In genomic region chr6:34236423-34237315, GRCh38 we compare ENCODE assay signal across 8 cellular contexts. TPM values are rescaled to one million over a fixed set of nuclear protein-coding genes. Genes with fewer than 3 reads are reported as not detected.
DNase-seq lines count a peak whose midpoint lies in the region; ATAC-seq and TF ChIP-seq lines count a peak whose summit lies in the region.

Gene HMGA1, plus strand, starts transcription at chr6:34236873. Its CDS starts 3,908 bp downstream, at chr6:34240781.

- no peak for TF ChIP-seq CTCF in CD14-positive monocyte (IDR thresholded peaks at IDR 0.05)

- CTCF ChIA-PET in activated CD8-positive, alpha-beta T cell treated with anti-CD3 and anti-CD28 coated beads, Interleukin-2, amount 10 ng/mL, durations not matched to agents 7 days and 5 days (lab: Charles Lee), result interaction anchor here (0.7 to 1.0 kb wide), 4 partner anchors 10 to 178 kb away, joined by 3 to 4 read pairs (median 4); no protein-coding TSS in a partner anchor

- POLR2A ChIA-PET in activated CD8-positive, alpha-beta T cell treated with anti-CD3 and anti-CD28 coated beads, Interleukin-2, amount 10 ng/mL, durations not matched to agents 7 days and 5 days (lab: Charles Lee), result interaction anchor here (0.7 to 2.2 kb wide), 18 partner anchors 9 to 459 kb away, joined by 3 to 42 read pairs (median 6); partner anchors contain the start of genes ILRUN, RPS10 and SMIM29

- intact Hi-C loops in CD14-positive monocyte (cut with micrococcal nuclease), result loop anchor here in 1 of 2 donors (1.0 kb wide), 2 partner anchors 8 to 12 kb away; no protein-coding TSS in a partner anchor

- H3K27me3 Mint-ChIP-seq in CD14-positive monocyte (ENCODE audit: low read depth in 3 of 3), result peaks cover 0 to 2% (median 1%) of the 10 kb centered on the region in 3 donors
- H3K27me3 Mint-ChIP-seq in activated CD8-positive, alpha-beta T cell treated with anti-CD3 and anti-CD28 coated beads, Interleukin-2, amount 10 ng/mL, durations not matched to agents 7 days and 5 days (ENCODE audit: low read depth), result no peaks in the 10 kb centered on the region

- DNase-seq in CD14-positive monocyte (ENCODE audit: low spot score) (peak; percentile 90), NCI-H82 treated with DMSO at 0.1 percent for 48 hours (lab: John Stamatoyannopoulos, UW; ENCODE audit: unreplicated experiment) (peak; percentile 89), lung microvascular endothelial cell (ENCODE audit: low read depth in 2 of 2) (peak; percentile 92)
- peak; percentile 93 for DNase-seq in activated CD8-positive, alpha-beta T cell treated with anti-CD3 and anti-CD28 coated beads, Interleukin-2, amount 10 ng/mL, durations not matched to agents 7 days and 5 days
- DNase-seq in effector CD4-positive, alpha-beta T cell, result peak; percentile 89
- peak; percentile 80 to 89 (median 84) for DNase-seq in stimulated activated CD4-positive, alpha-beta T cell treated with anti-CD3 and anti-CD28 coated beads, TNF-alpha, amount 100 ng/mL, for 48 hours (ENCODE audit: low read depth in 3 of 3)

- H3K27ac Mint-ChIP-seq in CD14-positive monocyte, result peak within 1 kb of the TSS; percentile 90 to 97 (median 95)
- peak within 1 kb of the TSS; percentile 95 for H3K27ac Mint-ChIP-seq in activated CD8-positive, alpha-beta T cell treated with anti-CD3 and anti-CD28 coated beads, Interleukin-2, amount 10 ng/mL, durations not matched to agents 7 days and 5 days

- H3K4me1 Mint-ChIP-seq in CD14-positive monocyte, result peaks cover 23% of the 10 kb centered on the region
- H3K4me1 Mint-ChIP-seq in activated CD8-positive, alpha-beta T cell treated with anti-CD3 and anti-CD28 coated beads, Interleukin-2, amount 10 ng/mL, durations not matched to agents 7 days and 5 days (ENCODE audit: low read depth), result peaks cover 45% of the 10 kb centered on the region

- peak within 1 kb of the TSS; percentile 84 to 87 for H3K4me3 Mint-ChIP-seq in CD14-positive monocyte
- peak within 1 kb of the TSS; percentile 88 for H3K4me3 Mint-ChIP-seq in activated CD8-positive, alpha-beta T cell treated with anti-CD3 and anti-CD28 coated beads, Interleukin-2, amount 10 ng/mL, durations not matched to agents 7 days and 5 days

- H3K9me3 Mint-ChIP-seq in CD14-positive monocyte, result no peaks in the 10 kb centered on the region
- H3K9me3 Mint-ChIP-seq in activated CD8-positive, alpha-beta T cell treated with anti-CD3 and anti-CD28 coated beads, Interleukin-2, amount 10 ng/mL, durations not matched to agents 7 days and 5 days (ENCODE audit: insufficient read depth), result no peaks in the 10 kb centered on the region

- H3K36me3 Mint-ChIP-seq in CD14-positive monocyte, result peaks cover 18 to 30% of the 10 kb centered on the region in 2 donors
- H3K36me3 Mint-ChIP-seq in activated CD8-positive, alpha-beta T cell treated with anti-CD3 and anti-CD28 coated beads, Interleukin-2, amount 10 ng/mL, durations not matched to agents 7 days and 5 days (ENCODE audit: low read depth), result peaks cover 27% of the 10 kb centered on the region

- ATAC-seq in GM19438 (IDR thresholded peaks at IDR 0.05; ENCODE audit: low read depth, unreplicated experiment), result peak; percentile 68
- ATAC-seq in HG03571 (IDR thresholded peaks at IDR 0.05; ENCODE audit: unreplicated experiment), result peak; percentile 59
- ATAC-seq in activated CD8-positive, alpha-beta T cell treated with anti-CD3 and anti-CD28 coated beads, Interleukin-2, amount 10 ng/mL, durations not matched to agents 7 days and 5 days, result peak; percentile 74

RNA-seq across cellular contexts. Expression of gene HMGA1, which starts in this region (rescaled TPM):
- polyA plus RNA-seq in CD14-positive monocyte, result 10 to 100 TPM; 11.4 to 17.6 TPM
- total RNA-seq in activated CD8-positive, alpha-beta T cell treated with anti-CD3 and anti-CD28 coated beads, Interleukin-2, amount 10 ng/mL, durations not matched to agents 7 days and 5 days, result 100 to 1,000 TPM; 300 to 308 TPM
- total RNA-seq in lung microvascular endothelial cell, result 16.3 and 105 TPM in 2 replicates

Comparison
In these comparisons a context has a peak if more than half of its experiments do, and no peak if none do; other contexts are left out.
1. Peak in every context shown above with its lines: DNase-seq and ATAC-seq.